ENCODE assay signal across 8 cellular contexts in genomic region chr2:47520825-47521665, GRCh38. TPM values are rescaled to one million over a fixed set of nuclear protein-coding genes. Genes with fewer than 3 reads are reported as not detected.
DNase-seq lines count a peak whose midpoint lies in the region; ATAC-seq and TF ChIP-seq lines count a peak whose summit lies in the region.

No MANE protein-coding gene starts in this region.

- ATAC-seq in Panc1 (peak; percentile 81), upper lobe of right lung (peak; percentile 71)

- TF ChIP-seq CTCF in GM20000 (IDR thresholded peaks at IDR 0.05; ENCODE audit: extremely low read depth, missing control alignments): peak; percentile 41
- TF ChIP-seq CTCF in Panc1 (IDR thresholded peaks at IDR 0.05): peak; percentile 78
- TF ChIP-seq CTCF in fibroblast of the aortic adventitia (IDR thresholded peaks at IDR 0.05; ENCODE audit: insufficient read depth, low read length): peak; percentile 32
- no peak for TF ChIP-seq CTCF in upper lobe of right lung (IDR thresholded peaks at IDR 0.05)

- peaks cover 10% of the 10 kb centered on the region for H3K4me1 ChIP-seq in CD8-positive, alpha-beta memory T cell (ENCODE audit: insufficient read depth, low read length)
- peaks cover 19% of the 10 kb centered on the region for H3K4me1 ChIP-seq in HUES48 (ENCODE audit: control insufficient read depth, insufficient read depth, low read length)
- peaks cover 4% of the 10 kb centered on the region; the same call in 1 of the 2 replicates for H3K4me1 ChIP-seq in Panc1 (ENCODE audit: control insufficient read depth, insufficient read depth, low read length)
- H3K4me1 ChIP-seq in upper lobe of right lung: no peaks in the 10 kb centered on the region

- peaks cover 0 to 4% of the 10 kb centered on the region in 2 donors for H3K27me3 Mint-ChIP-seq in CD8-positive, alpha-beta memory T cell

- peak overlapping the region; percentile 59 for H3K27ac ChIP-seq in CD8-positive, alpha-beta memory T cell (ENCODE audit: low read depth, low read length)
- H3K27ac ChIP-seq in HUES48 (ENCODE audit: low read depth, low read length): no peak overlapping the region
- H3K27ac ChIP-seq in Panc1 (ENCODE audit: low read length): no peak overlapping the region
- no peak overlapping the region for H3K27ac ChIP-seq in upper lobe of right lung

- CTCF ChIA-PET in CD8-positive, alpha-beta memory T cell (lab: Charles Lee): interaction anchor here (0.8 to 1.2 kb wide), 3 partner anchors 9 to 247 kb away, joined by 3 read pairs; no protein-coding TSS in a partner anchor
- CTCF ChIA-PET in Panc1 (lab: Charles Lee): interaction anchor here (0.6 kb wide), 1 partner anchor 145 kb away, joined by 5 read pairs; no protein-coding TSS in a partner anchor

- no peaks in the 10 kb centered on the region for H3K9me3 Mint-ChIP-seq in CD8-positive, alpha-beta memory T cell

- intact Hi-C loops in Panc1 (cut with micrococcal nuclease; ENCODE audit: unreplicated experiment): no loop called here
- intact Hi-C loops in posterior vena cava (cut with DNase I): no loop called here
- intact Hi-C loops in upper lobe of right lung (cut with DNase I): no loop called here

- BruUV-seq in Panc1 (replicated peaks; lab: Mats Ljungman, UMichigan): no TSS peak

- H3K27ac Mint-ChIP-seq in CD8-positive, alpha-beta memory T cell: peak overlapping the region; percentile 73 to 99 (median 93)

- peaks cover 20 to 33% (median 31%) of the 10 kb centered on the region in 3 donors for H3K4me1 Mint-ChIP-seq in CD8-positive, alpha-beta memory T cell

- H3K4me3 Mint-ChIP-seq in CD8-positive, alpha-beta memory T cell: peak overlapping the region; percentile 85 to 94 (median 92)

- peaks cover 0 to 3% (median 0%) of the 10 kb centered on the region in 3 donors for H3K36me3 Mint-ChIP-seq in CD8-positive, alpha-beta memory T cell

- no peaks in the 10 kb centered on the region for H3K27me3 ChIP-seq in CD8-positive, alpha-beta memory T cell (ENCODE audit: insufficient read depth, low read length, poor library complexity, severe bottlenecking)
- peaks cover 14% of the 10 kb centered on the region; the same call in 1 of the 2 replicates for H3K27me3 ChIP-seq in HUES48 (ENCODE audit: control insufficient read depth, insufficient read depth, low read length)
- no peaks in the 10 kb centered on the region for H3K27me3 ChIP-seq in Panc1 (ENCODE audit: control insufficient read depth, insufficient read depth, low read length)
- peaks cover 9% of the 10 kb centered on the region for H3K27me3 ChIP-seq in upper lobe of right lung

- POLR2A ChIA-PET in CD8-positive, alpha-beta memory T cell (lab: Charles Lee): interaction anchor here (0.6 kb wide), 1 partner anchor 90 kb away, joined by 3 read pairs; no protein-coding TSS in a partner anchor
- POLR2A ChIA-PET in Panc1 (lab: Charles Lee): no interaction called here

- in situ Hi-C loops in Panc1 (cut with HindIII; ENCODE audit: low pct_unique_long_range_greater_than_20kb, low sequenced_read_pairs): no loop called here

- DNase-seq in CD8-positive, alpha-beta memory T cell: peak; percentile 37 to 84 (median 66)
- DNase-seq in GM20000 (ENCODE audit: low spot score) (peak; percentile 93), Panc1 (ENCODE audit: low read depth, low spot score) (no peak), fibroblast of the aortic adventitia (ENCODE audit: low read depth) (peak; percentile 48), posterior vena cava (ENCODE audit: low spot score) (peak; percentile 83), upper lobe of right lung (no peak)
- peak; percentile 46 to 48 for DNase-seq in activated T-helper 1 cell treated with anti-CD3 and anti-CD28 coated beads, Interleukin-2, amount 50 U/mL, for 16 hours (ENCODE audit: low read depth in 1 of 2, low spot score in 1 of 2)

- H3K4me3 ChIP-seq in CD8-positive, alpha-beta memory T cell (ENCODE audit: low read length): peak overlapping the region; percentile 79
- H3K4me3 ChIP-seq in HUES48 (ENCODE audit: low read depth, low read length) (peak overlapping the region; percentile 42; the same call in 1 of the 2 replicates), Panc1 (ENCODE audit: low read depth in 2 of 2, low read length in 2 of 2) (peak overlapping the region; percentile 45 to 53), fibroblast of the aortic adventitia (ENCODE audit: low read depth, low read length) (peak overlapping the region; percentile 63), upper lobe of right lung (peak overlapping the region; percentile 43)

- H3K9me3 ChIP-seq in CD8-positive, alpha-beta memory T cell (ENCODE audit: low read length): no peaks in the 10 kb centered on the region
- H3K9me3 ChIP-seq in HUES48 (ENCODE audit: control insufficient read depth, insufficient read depth, low read length): no peaks in the 10 kb centered on the region
- no peaks in the 10 kb centered on the region for H3K9me3 ChIP-seq in Panc1 (ENCODE audit: control insufficient read depth, insufficient read depth, low read depth, low read length)
- H3K9me3 ChIP-seq in upper lobe of right lung: no peaks in the 10 kb centered on the region

- H3K36me3 ChIP-seq in CD8-positive, alpha-beta memory T cell (ENCODE audit: insufficient read depth, low read length): no peaks in the 10 kb centered on the region
- H3K36me3 ChIP-seq in HUES48 (ENCODE audit: control insufficient read depth, insufficient read depth, low read length) (no peaks in the 10 kb centered on the region; the same call in 1 of the 2 replicates), Panc1 (ENCODE audit: control insufficient read depth, insufficient read depth, low read length) (no peaks in the 10 kb centered on the region), upper lobe of right lung (no peaks in the 10 kb centered on the region)

- no peak overlapping the region for H3K9ac ChIP-seq in HUES48 (ENCODE audit: low read depth, low read length)

RNA-seq across cellular contexts. Expression of gene KCNK12, which starts 49.7 kb away (rescaled TPM):
- total RNA-seq in CD8-positive, alpha-beta memory T cell: under 1 TPM; 0.28 to 0.38 TPM
- 0.36 TPM for polyA plus RNA-seq in CD8-positive, alpha-beta memory T cell
- total RNA-seq in Panc1 (2021; ENCODE audit: unreplicated experiment): 0.13 TPM
- polyA plus RNA-seq in Panc1 (2012; ENCODE audit: insufficient read length): 0.16 TPM
- total RNA-seq in fibroblast of the aortic adventitia (ENCODE audit: low replicate concordance): not detected in 2 replicates
- total RNA-seq in posterior vena cava: not detected
- not detected for total RNA-seq in upper lobe of right lung

Comparison
In these comparisons a context has a peak if more than half of its experiments do, and no peak if none do; other contexts are left out.
1. DNase-seq: peak in CD8-positive, alpha-beta memory T cell (5 of 5), GM20000 (single experiment), activated T-helper 1 cell treated with anti-CD3 and anti-CD28 coated beads, Interleukin-2, amount 50 U/mL, for 16 hours (2 of 2), fibroblast of the aortic adventitia (single experiment) and posterior vena cava (single experiment); none in Panc1 (single experiment) and upper lobe of right lung (single experiment).
2. Peak in every context shown above with its lines, with median percentiles within 50 percentile points of each other: H3K4me3 ChIP-seq.